ENCODE assay signal across 19 cellular contexts in genomic region chr20:32438331-32438858, GRCh38.
DNase-seq lines count a peak whose midpoint lies in the region; ATAC-seq and TF ChIP-seq lines count a peak whose summit lies in the region.
"Had no signal": no experiment of that assay in that cellular context is flagged by ENCODE, and none has a peak within 500 bp of the region (broad histone marks: within the 10 kb centered on the region; RNA-seq: fewer than 3 reads in every experiment).

No MANE protein-coding gene starts in this region.

- H3K27me3 ChIP-seq in right atrium auricular region: no peaks in the 10 kb centered on the region
- H3K27me3 ChIP-seq in heart right ventricle: no peaks in the 10 kb centered on the region
- no peaks in the 10 kb centered on the region for H3K27me3 ChIP-seq in right lobe of liver
- H3K27me3 ChIP-seq: neutrophil, stomach had no signal

- TF ChIP-seq CTCF in right atrium auricular region (IDR thresholded peaks at IDR 0.05): no peak
- TF ChIP-seq CTCF in heart right ventricle (IDR thresholded peaks at IDR 0.05): no peak
- TF ChIP-seq CTCF in right lobe of liver (IDR thresholded peaks at IDR 0.05): no peak

- 86 to 88% methylated on average over 8 of the region's 8 CpGs for WGBS in heart right ventricle, 2 donors
- 54% methylated on average over 8 of the region's 8 CpGs for WGBS in right lobe of liver (ENCODE audit: insufficient coverage, low coverage, low lambda C conversion rate, missing lambda C conversion rate)

- peak; percentile 40 for DNase-seq in right atrium auricular region (ENCODE audit: low spot score)
- DNase-seq in heart right ventricle: no peak
- DNase-seq in activated naive CD8-positive, alpha-beta T cell treated with anti-CD3 and anti-CD28 coated beads, Interleukin-2, amount 50 U/mL, for 24 hours: no peak
- no peak for DNase-seq in right lobe of liver
- DNase-seq in NCI-H1105 (lab: John Stamatoyannopoulos, UW): no peak
- DNase-seq: EL, KG1, NCI-H1048, NCI-H2081, NCI-H526 treated with DMSO at 0.1 percent for 48 hours, retina, SHP77 treated with DMSO at 0.1 percent for 48 hours, stomach, WERI-Rb-1 had no signal

- H3K9me3 ChIP-seq in right atrium auricular region (no peaks in the 10 kb centered on the region), heart right ventricle (no peaks in the 10 kb centered on the region), right lobe of liver (no peaks in the 10 kb centered on the region)
- H3K9me3 ChIP-seq: HAP-1, neutrophil, stomach had no signal

- H3K27me3 Mint-ChIP-seq in activated naive CD8-positive, alpha-beta T cell treated with anti-CD3 and anti-CD28 coated beads, Interleukin-2, amount 50 U/mL, for 24 hours: no peaks in the 10 kb centered on the region

- H3K36me3 ChIP-seq in right atrium auricular region (peaks cover 73% of the 10 kb centered on the region), heart right ventricle (peaks cover 0 to 99% (median 43%) of the 10 kb centered on the region in 9 donors), right lobe of liver (peaks cover 16 to 39% (median 24%) of the 10 kb centered on the region in 4 donors)

- peaks cover 55% of the 10 kb centered on the region for H3K36me3 Mint-ChIP-seq in activated naive CD8-positive, alpha-beta T cell treated with anti-CD3 and anti-CD28 coated beads, Interleukin-2, amount 50 U/mL, for 24 hours (ENCODE audit: low read depth)

- peaks cover 0 to 13% of the 10 kb centered on the region in 2 donors for H3K4me1 ChIP-seq in right atrium auricular region
- H3K4me1 ChIP-seq in heart right ventricle: peaks cover 0 to 12% (median 8%) of the 10 kb centered on the region in 9 donors
- H3K4me1 ChIP-seq in right lobe of liver: peaks cover 0 to 42% (median 20%) of the 10 kb centered on the region in 4 donors

- no peak overlapping the region for H3K27ac ChIP-seq in right atrium auricular region
- H3K27ac ChIP-seq in heart right ventricle: no peak overlapping the region
- H3K27ac ChIP-seq in right lobe of liver: no peak overlapping the region
- H3K27ac ChIP-seq: neutrophil, stomach, WERI-Rb-1 had no signal

- H3K4me1 Mint-ChIP-seq in activated naive CD8-positive, alpha-beta T cell treated with anti-CD3 and anti-CD28 coated beads, Interleukin-2, amount 50 U/mL, for 24 hours: peaks cover 37% of the 10 kb centered on the region

- H3K9me3 Mint-ChIP-seq in activated naive CD8-positive, alpha-beta T cell treated with anti-CD3 and anti-CD28 coated beads, Interleukin-2, amount 50 U/mL, for 24 hours: no peaks in the 10 kb centered on the region

- no peak for TF ChIP-seq POLR2A in right lobe of liver (IDR thresholded peaks at IDR 0.05)

- no peak overlapping the region for H3K4me3 ChIP-seq in right atrium auricular region
- no peak overlapping the region for H3K4me3 ChIP-seq in heart right ventricle
- no peak overlapping the region for H3K4me3 ChIP-seq in right lobe of liver
- H3K4me3 ChIP-seq: HAP-1, stomach had no signal

- peak overlapping the region; percentile 85 for H3K27ac Mint-ChIP-seq in activated naive CD8-positive, alpha-beta T cell treated with anti-CD3 and anti-CD28 coated beads, Interleukin-2, amount 50 U/mL, for 24 hours

- ATAC-seq in heart right ventricle (no peak), right lobe of liver (peak in 3 of 4 donors; percentile 10 to 52 (median 27)), HG02938 (IDR thresholded peaks at IDR 0.05; ENCODE audit: unreplicated experiment) (no peak), GM19023 (IDR thresholded peaks at IDR 0.05; ENCODE audit: unreplicated experiment) (no peak), esophagus mucosa (no peak)
- no peak for ATAC-seq in activated naive CD8-positive, alpha-beta T cell treated with anti-CD3 and anti-CD28 coated beads, Interleukin-2, amount 50 U/mL, for 24 hours

- H3K4me3 Mint-ChIP-seq in activated naive CD8-positive, alpha-beta T cell treated with anti-CD3 and anti-CD28 coated beads, Interleukin-2, amount 50 U/mL, for 24 hours: no peak overlapping the region

- intact Hi-C loops in heart right ventricle (cut with DNase I) (loop anchor here in 1 of 10 donors (5.0 kb wide), 1 partner anchor 36 kb away; no protein-coding TSS in a partner anchor), right lobe of liver (cut with DNase I) (no loop called here)

Comparison
In these comparisons a context has a peak if more than half of its experiments do, and no peak if none do; other contexts are left out.
1. ATAC-seq: peak in right lobe of liver (3 of 4); none in heart right ventricle (0 of 8), activated naive CD8-positive, alpha-beta T cell treated with anti-CD3 and anti-CD28 coated beads, Interleukin-2, amount 50 U/mL, for 24 hours (single experiment), HG02938 (single experiment), GM19023 (single experiment) and esophagus mucosa (single experiment).